Comparison of ENCODE assay signal across 1 cellular context in genomic region chr5:32195265-32195664, GRCh38.
TF ChIP-seq lines count a peak whose summit lies in the region.

No MANE protein-coding gene starts in this region.

TF ChIP-seq in GM23338, 12 proteins besides CTCF, POLR2A, EP300 and RAD21 (continued from another document):
- TF ChIP-seq ZNF462 (CRISPR knock-in tag; IDR thresholded peaks at IDR 0.05): no peak
